Comparison of ENCODE assay signal across 22 cellular contexts in the genomic region with DNA sequence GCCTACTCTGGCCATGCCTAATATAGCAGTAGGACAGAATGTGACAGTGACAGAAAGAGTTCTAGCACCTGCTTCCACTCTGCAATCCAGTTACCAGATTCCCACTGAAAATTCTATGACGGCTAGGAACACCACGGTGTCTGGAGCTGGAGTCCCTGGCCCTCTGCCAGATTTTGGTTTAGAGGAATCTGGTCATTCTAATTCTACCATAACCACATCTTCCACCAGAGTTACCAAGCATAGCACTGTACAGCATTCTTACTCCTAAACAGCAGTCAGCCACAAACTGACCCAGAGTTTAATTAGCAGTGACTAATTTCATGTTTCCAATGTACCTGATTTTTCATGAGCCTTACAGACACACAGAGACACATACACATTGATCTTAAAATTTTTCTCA. TPM values are rescaled to one million over a fixed set of nuclear protein-coding genes. Genes with fewer than 3 reads are reported as not detected.
DNase-seq lines count a peak whose midpoint lies in the region; ATAC-seq and TF ChIP-seq lines count a peak whose summit lies in the region.
"Had no signal": no experiment of that assay in that cellular context is flagged by ENCODE, and none has a peak within 500 bp of the region (broad histone marks: within the 10 kb centered on the region; RNA-seq: fewer than 3 reads in every experiment).

No MANE protein-coding gene starts in this region.

- no peak for TF ChIP-seq EP300 in gastroesophageal sphincter (IDR thresholded peaks at IDR 0.05)

- ATAC-seq in gastroesophageal sphincter = no peak
- ATAC-seq: GM12878, HepG2 had no signal

- H3K36me3 ChIP-seq in gastroesophageal sphincter (no peaks in the 10 kb centered on the region), prostate gland (no peaks in the 10 kb centered on the region)

- H3K9me3 ChIP-seq in gastroesophageal sphincter (no peaks in the 10 kb centered on the region), prostate gland (no peaks in the 10 kb centered on the region)

- intact Hi-C loops in prostate gland (cut with DNase I) = no loop called here

- H3K27ac ChIP-seq in gastroesophageal sphincter = no peak overlapping the region
- no peak overlapping the region for H3K27ac ChIP-seq in prostate gland
- H3K27ac ChIP-seq: KMS-11 had no signal

- WGBS in gastroesophageal sphincter (ENCODE audit: low coverage in 1 of 2), 2 donors = 74% methylated on average over 2 of the region's 2 CpGs; no CpG with 5 or more reads in 1 of the 2 donors
- WGBS in prostate gland = 77% methylated on average over 2 of the region's 2 CpGs

- no peaks in the 10 kb centered on the region for H3K27me3 ChIP-seq in gastroesophageal sphincter
- no peaks in the 10 kb centered on the region for H3K27me3 ChIP-seq in prostate gland (replicated peaks; ENCODE audit: insufficient read depth)

- no peak overlapping the region for H3K4me3 ChIP-seq in gastroesophageal sphincter
- H3K4me3 ChIP-seq in prostate gland = no peak overlapping the region
- H3K4me3 ChIP-seq: GM12878 had no signal

- no peaks in the 10 kb centered on the region for H3K4me1 ChIP-seq in gastroesophageal sphincter
- no peaks in the 10 kb centered on the region for H3K4me1 ChIP-seq in prostate gland (replicated peaks)

- peak; percentile 7 for DNase-seq in Daoy (ENCODE audit: low read depth)
- peak; percentile 26 for DNase-seq in M059J (ENCODE audit: low read depth)
- peak; percentile 91 for DNase-seq in astrocyte of the hippocampus (ENCODE audit: low read depth, low spot score)
- DNase-seq in renal cortical epithelial cell (ENCODE audit: low read depth) = peak; percentile 81
- DNase-seq in MV-4-11 (lab: John Stamatoyannopoulos, UW) = no peak
- no peak for DNase-seq in prostate gland (ENCODE audit: low spot score)
- DNase-seq: CD4-positive, alpha-beta T cell; GOT3; NCI-H1092; NCI-H1694; NCI-H2107; NCI-H345; NCI-H526 treated with DMSO at 0.1 percent for 48 hours; NK-92 treated with Interleukin-12 subunit alpha and Interleukin-12 subunit beta, amount 100 ng/mL, for 24 hours; RPMI8226 had no signal

- no peak for TF ChIP-seq CTCF in gastroesophageal sphincter (IDR thresholded peaks at IDR 0.05)
- no peak for TF ChIP-seq CTCF in prostate gland (IDR thresholded peaks at IDR 0.05)

- TF ChIP-seq POLR2A in gastroesophageal sphincter (IDR thresholded peaks at IDR 0.05) (no peak), prostate gland (IDR thresholded peaks at IDR 0.05) (no peak)

RNA-seq across cellular contexts. Expression of a gene that starts 45.2 kb away (rescaled TPM):
- total RNA-seq in Daoy (2014; rRNA removed; shearing (Covaris generic)) = not detected in 2 replicates
- not detected in 2 replicates for total RNA-seq in M059J (2014; rRNA removed; shearing (Covaris generic))
- total RNA-seq in renal cortical epithelial cell (not detected in 2 replicates), gastroesophageal sphincter (not detected), prostate gland (under 1 TPM in 1 of 2 donors, not detected in 1; 0.50 TPM)
- total RNA-seq: B cell; CD4-positive, alpha-beta T cell; MCF 10A; OCI-LY7 had no signal

RNA-seq across cellular contexts. Expression of a gene that starts 48.5 kb away (rescaled TPM):
- total RNA-seq in Daoy (2014; rRNA removed; shearing (Covaris generic)) = 22.2 and 22.3 TPM in 2 replicates
- total RNA-seq in M059J (2014; rRNA removed; shearing (Covaris generic)) = 0.34 TPM in 1 of 2 replicates, not detected in the other
- total RNA-seq in renal cortical epithelial cell (111 and 134 TPM in 2 replicates), gastroesophageal sphincter (10 to 100 TPM in 1 of 4 donors, 1 to 10 TPM in 3; 1.4 to 11.4 (median 2.8) TPM), prostate gland (10 to 100 TPM; 19.5 to 63.2 TPM)
- total RNA-seq: B cell, OCI-LY7 had no signal

Comparison
In these comparisons a context has a peak if more than half of its experiments do, and no peak if none do; other contexts are left out.
1. DNase-seq: peak in Daoy (single experiment), M059J (single experiment), astrocyte of the hippocampus (single experiment) and renal cortical epithelial cell (single experiment); none in MV-4-11 (single experiment) and prostate gland (single experiment).